9 cellular contexts compared by ENCODE assay signal in genomic region chr10:122954731-122955050, GRCh38. TPM values are rescaled to one million over a fixed set of nuclear protein-coding genes. Genes with fewer than 3 reads are reported as not detected.
DNase-seq lines count a peak whose midpoint lies in the region; ATAC-seq and TF ChIP-seq lines count a peak whose summit lies in the region.
"Had no signal": no experiment of that assay in that cellular context is flagged by ENCODE, and none has a peak within 500 bp of the region (broad histone marks: within the 10 kb centered on the region; RNA-seq: fewer than 3 reads in every experiment).

No MANE protein-coding gene starts in this region.

- H3K27me3 ChIP-seq in H7 (ENCODE audit: control insufficient read depth, insufficient read depth, low read length) (peaks cover 10% of the 10 kb centered on the region), gastrocnemius medialis (no peaks in the 10 kb centered on the region)
- H3K27me3 ChIP-seq: pancreas had no signal

- intact Hi-C loops in gastrocnemius medialis (cut with DNase I; ENCODE audit: low total_unique reads) = loop anchor here (1.0 to 5.0 kb wide), 3 partner anchors 26 to 198 kb away; partner anchors contain the start of genes ACADSB, BUB3, IKZF5 and PSTK

- DNase-seq in H7 = peak; percentile 10
- peak; percentile 8 for DNase-seq in SK-N-DZ (ENCODE audit: low spot score)
- no peak for DNase-seq in fibroblast of pulmonary artery (ENCODE audit: low read depth)
- no peak for DNase-seq in gastrocnemius medialis
- DNase-seq in NCI-H2107 (lab: John Stamatoyannopoulos, UW) = no peak
- no peak for DNase-seq in MV-4-11 (lab: John Stamatoyannopoulos, UW)
- DNase-seq in D341Med (ENCODE audit: low spot score) = no peak

- H3K4me1 ChIP-seq in gastrocnemius medialis = peaks cover 10 to 22% of the 10 kb centered on the region in 2 donors

- H3K36me3 ChIP-seq in H7 (replicated peaks; ENCODE audit: control insufficient read depth, insufficient read depth, low read length) (no peaks in the 10 kb centered on the region; the same call in 1 of the 2 replicates), gastrocnemius medialis (peaks cover 0 to 8% of the 10 kb centered on the region in 2 donors)
- H3K36me3 ChIP-seq: pancreas had no signal

- peak overlapping the region in 2 of 4 donors; percentile 82 to 86 for H3K27ac ChIP-seq in gastrocnemius medialis

- in situ Hi-C loops in gastrocnemius medialis (cut with MboI; ENCODE audit: low sequenced_read_pairs in 4 of 4) = loop anchor here in 1 of 4 donors (25.0 kb wide), 1 partner anchor 208 kb away; the partner anchor contains the start of gene BUB3

- no peak for ATAC-seq in gastrocnemius medialis
- no peak for ATAC-seq in GM18907 (IDR thresholded peaks at IDR 0.05; ENCODE audit: unreplicated experiment)

- H3K4me3 ChIP-seq in H7 (ENCODE audit: insufficient read depth, low read depth, low read length) (peak overlapping the region; percentile 83; the same call in 1 of the 2 replicates), fibroblast of pulmonary artery (replicated peaks; ENCODE audit: low read depth, low read length) (peak overlapping the region; percentile 78), gastrocnemius medialis (peak overlapping the region; percentile 83 to 92 (median 88))

- TF ChIP-seq CTCF in fibroblast of pulmonary artery (IDR thresholded peaks at IDR 0.05; ENCODE audit: low read length, missing control alignments) (no peak), gastrocnemius medialis (IDR thresholded peaks at IDR 0.05 in 4 of 5, conservative IDR thresholded peaks at IDR 0.05 in 1 of 5) (no peak)

- H3K9me3 ChIP-seq in gastrocnemius medialis = no peaks in the 10 kb centered on the region
- H3K9me3 ChIP-seq: pancreas had no signal

- TF ChIP-seq POLR2A in gastrocnemius medialis (IDR thresholded peaks at IDR 0.05) = no peak

RNA-seq across cellular contexts. Expression of gene C10orf88, which starts 0.7 kb away (rescaled TPM):
- 7.2 and 10.3 TPM in 2 replicates for total RNA-seq in H7 (2014; rRNA removed; shearing (Covaris generic))
- 13.5 and 15.7 TPM in 2 replicates for polyA plus RNA-seq in SK-N-DZ (2014; cell fraction: cytosol; rRNA removed)
- polyA plus RNA-seq in SK-N-DZ (2014; cell fraction: nucleus; rRNA removed) = 13.1 and 15.1 TPM in 2 replicates
- 1 to 10 TPM; 4.2 to 9.6 (median 6.8) TPM for total RNA-seq in gastrocnemius medialis

RNA-seq across cellular contexts. Expression of gene PSTK, which starts 25.5 kb away (rescaled TPM):
- total RNA-seq in H7 (2014; rRNA removed; shearing (Covaris generic)) = 6.1 and 7.8 TPM in 2 replicates
- 12.3 and 16.0 TPM in 2 replicates for polyA plus RNA-seq in SK-N-DZ (2014; cell fraction: cytosol; rRNA removed)
- 10.6 and 14.5 TPM in 2 replicates for polyA plus RNA-seq in SK-N-DZ (2014; cell fraction: nucleus; rRNA removed)
- total RNA-seq in gastrocnemius medialis = 1 to 10 TPM; 2.2 to 7.0 (median 4.4) TPM

RNA-seq across cellular contexts. Expression of gene FAM24A, which starts 44.3 kb away (rescaled TPM):
- total RNA-seq in H7 (2014; rRNA removed; shearing (Covaris generic)) = not detected in 2 replicates
- polyA plus RNA-seq in SK-N-DZ (2014; cell fraction: cytosol; rRNA removed) = not detected in 2 replicates
- polyA plus RNA-seq in SK-N-DZ (2014; cell fraction: nucleus; rRNA removed) = not detected in 2 replicates
- total RNA-seq in gastrocnemius medialis = not detected
- total RNA-seq: pancreas had no signal
- polyA plus RNA-seq: pancreas had no signal

RNA-seq across cellular contexts. Expression of gene IKZF5, which starts 53.9 kb away (rescaled TPM):
- total RNA-seq in H7 (2014; rRNA removed; shearing (Covaris generic)) = 3.4 and 5.0 TPM in 2 replicates
- polyA plus RNA-seq in SK-N-DZ (2014; cell fraction: cytosol; rRNA removed) = 5.5 and 9.0 TPM in 2 replicates
- polyA plus RNA-seq in SK-N-DZ (2014; cell fraction: nucleus; rRNA removed) = 13.6 and 24.1 TPM in 2 replicates
- 10 to 100 TPM in 1 of 4 donors, 1 to 10 TPM in 3; 4.3 to 11.0 (median 7.7) TPM for total RNA-seq in gastrocnemius medialis

RNA-seq across cellular contexts. Expression of gene ACADSB, which starts 54.1 kb away (rescaled TPM):
- total RNA-seq in H7 (2014; rRNA removed; shearing (Covaris generic)) = 5.4 and 5.7 TPM in 2 replicates
- polyA plus RNA-seq in SK-N-DZ (2014; cell fraction: cytosol; rRNA removed) = 5.8 and 6.7 TPM in 2 replicates
- polyA plus RNA-seq in SK-N-DZ (2014; cell fraction: nucleus; rRNA removed) = 4.9 and 9.1 TPM in 2 replicates
- total RNA-seq in gastrocnemius medialis = 10 to 100 TPM; 16.2 to 40.2 (median 22.0) TPM

Comparison
In these comparisons a context has a peak if more than half of its experiments do, and no peak if none do; other contexts are left out.
1. DNase-seq: peak in H7 (single experiment) and SK-N-DZ (single experiment); none in fibroblast of pulmonary artery (single experiment), gastrocnemius medialis (0 of 2), NCI-H2107 (single experiment), MV-4-11 (single experiment) and D341Med (single experiment).
2. Peak in every context shown above with its lines, with median percentiles within 50 percentile points of each other: H3K4me3 ChIP-seq.